8 cellular contexts compared by ENCODE assay signal in genomic region chr6:90610291-90610670, GRCh38. TPM values are rescaled to one million over a fixed set of nuclear protein-coding genes. Genes with fewer than 3 reads are reported as not detected.
A peak's percentile ranks its signal among the peaks of the same experiment; 100 is the strongest.
DNase-seq lines count a peak whose midpoint lies in the region; ATAC-seq and TF ChIP-seq lines count a peak whose summit lies in the region.

No MANE protein-coding gene starts in this region.

- BruUV-seq in Panc1 (replicated peaks; lab: Mats Ljungman, UMichigan), result no TSS peak

- H3K27ac ChIP-seq in Panc1 (ENCODE audit: low read length), result no peak overlapping the region
- no peak overlapping the region for H3K27ac ChIP-seq in endodermal cell (ENCODE audit: low read depth, low read length)
- H3K27ac ChIP-seq in neural cell (ENCODE audit: low read length), result no peak overlapping the region

- H3K9ac ChIP-seq in endodermal cell (ENCODE audit: extremely low read depth, low read length, poor library complexity, severe bottlenecking), result no peak overlapping the region
- peak overlapping the region; percentile 51 for H3K9ac ChIP-seq in neural cell (ENCODE audit: low read length)

- peaks cover 27% of the 10 kb centered on the region for H3K4me1 Mint-ChIP-seq in endodermal cell

- H3K9me3 Mint-ChIP-seq in endodermal cell, result no peaks in the 10 kb centered on the region

- H3K4me2 ChIP-seq in neural cell (ENCODE audit: low read length), result no peak overlapping the region

- no peak for TF ChIP-seq CTCF in GM13977 (IDR thresholded peaks at IDR 0.05; ENCODE audit: extremely low read depth, insufficient read depth, missing control alignments)
- no peak for TF ChIP-seq CTCF in Panc1 (IDR thresholded peaks at IDR 0.05)
- TF ChIP-seq CTCF in endodermal cell (conservative IDR thresholded peaks at IDR 0.05), result no peak
- no peak for TF ChIP-seq CTCF in neural cell (IDR thresholded peaks at IDR 0.05; ENCODE audit: poor library complexity, severe bottlenecking)

- H3K36me3 Mint-ChIP-seq in endodermal cell (ENCODE audit: low read depth), result no peaks in the 10 kb centered on the region

- POLR2A ChIA-PET in Panc1 (lab: Charles Lee), result no interaction called here

- in situ Hi-C loops in GM13977 (cut with MboI; ENCODE audit: low pct_unique_long_range_greater_than_20kb, low sequenced_read_pairs, unreplicated experiment) (no loop called here), Panc1 (cut with HindIII; ENCODE audit: low pct_unique_long_range_greater_than_20kb, low sequenced_read_pairs) (no loop called here), ACHN (cut with HindIII; ENCODE audit: low pct_ligation_motif_present, low pct_unique_long_range_greater_than_20kb, low sequenced_read_pairs) (no loop called here)

- peak overlapping the region; percentile 70 for H3K4me3 Mint-ChIP-seq in endodermal cell

- no peak for TF ChIP-seq EP300 in neural cell (conservative IDR thresholded peaks at IDR 0.05; ENCODE audit: poor library complexity, severe bottlenecking)

- CTCF ChIA-PET in Panc1 (lab: Charles Lee), result interaction anchor here (0.6 to 0.8 kb wide), 2 partner anchors 111 to 209 kb away, joined by 3 to 9 read pairs; no protein-coding TSS in a partner anchor

- 32 to 54% methylated on average over 11 to 19 of the region's 19 CpGs for WGBS in endodermal cell (ENCODE audit: insufficient coverage in 1 of 2, insufficient read length in 1 of 2), 2 experiments

- intact Hi-C loops in Panc1 (cut with micrococcal nuclease; ENCODE audit: unreplicated experiment), result loop anchor here (10.0 kb wide), 1 partner anchor 335 kb away; no protein-coding TSS in a partner anchor

- peaks cover 24% of the 10 kb centered on the region for H3K27me3 Mint-ChIP-seq in endodermal cell (ENCODE audit: insufficient read depth)

- peak overlapping the region; percentile 43 to 58 for H3K4me3 ChIP-seq in Panc1 (ENCODE audit: low read depth in 2 of 2, low read length in 2 of 2)
- peak overlapping the region; percentile 75 for H3K4me3 ChIP-seq in endodermal cell (ENCODE audit: low read length)
- H3K4me3 ChIP-seq in neural cell (ENCODE audit: low read length), result peak overlapping the region; percentile 65

- H3K9me2 ChIP-seq in neural cell (ENCODE audit: insufficient read depth, low read length), result no peaks in the 10 kb centered on the region

- H3K27ac Mint-ChIP-seq in endodermal cell, result no peak overlapping the region

- H3K9me3 ChIP-seq in Panc1 (ENCODE audit: control insufficient read depth, insufficient read depth, low read depth, low read length), result no peaks in the 10 kb centered on the region
- no peaks in the 10 kb centered on the region for H3K9me3 ChIP-seq in endodermal cell (ENCODE audit: control insufficient read depth, low read length)
- H3K9me3 ChIP-seq in neural cell (ENCODE audit: low read length), result no peaks in the 10 kb centered on the region

- H3K4me1 ChIP-seq in Panc1 (ENCODE audit: control insufficient read depth, insufficient read depth, low read length) (peaks cover 5% of the 10 kb centered on the region; the same call in 1 of the 2 replicates), endodermal cell (ENCODE audit: control insufficient read depth, insufficient read depth, low read length) (no peaks in the 10 kb centered on the region)

- H2AFZ ChIP-seq in neural cell (ENCODE audit: low read depth, low read length), result no peak overlapping the region

- DNase-seq in GM13977 (ENCODE audit: low spot score) (peak; percentile 39), Panc1 (ENCODE audit: low read depth, low spot score) (no peak), endodermal cell (peak; percentile 63), CD1c-positive myeloid dendritic cell (ENCODE audit: extremely low spot score) (no peak), GF-D8 (lab: John Stamatoyannopoulos, UW) (no peak), ACHN (no peak)

- no peaks in the 10 kb centered on the region for H4K20me1 ChIP-seq in neural cell (ENCODE audit: insufficient read depth)

- no peaks in the 10 kb centered on the region for H3K36me3 ChIP-seq in Panc1 (ENCODE audit: control insufficient read depth, insufficient read depth, low read length)
- H3K36me3 ChIP-seq in endodermal cell (ENCODE audit: control insufficient read depth, insufficient read depth, low read length), result no peaks in the 10 kb centered on the region
- no peaks in the 10 kb centered on the region for H3K36me3 ChIP-seq in neural cell (ENCODE audit: insufficient read depth, low read length)

- peak; percentile 48; the same call in 1 of the 2 replicates for ATAC-seq in Panc1
- ATAC-seq in GM21529 (IDR thresholded peaks at IDR 0.05; ENCODE audit: unreplicated experiment), result no peak

- H3K79me2 ChIP-seq in neural cell (replicated peaks; ENCODE audit: insufficient read depth, low read length), result no peaks in the 10 kb centered on the region

- no peak for TF ChIP-seq RAD21 in neural cell (conservative IDR thresholded peaks at IDR 0.05)

- H3K27me3 ChIP-seq in Panc1 (ENCODE audit: control insufficient read depth, insufficient read depth, low read length) (peaks cover 41% of the 10 kb centered on the region), endodermal cell (ENCODE audit: control insufficient read depth, insufficient read depth, low read length, poor library complexity, severe bottlenecking) (peaks cover 19% of the 10 kb centered on the region), neural cell (ENCODE audit: insufficient read depth, low read depth, low read length) (peaks cover 14% of the 10 kb centered on the region)

- H3F3A ChIP-seq in neural cell (ENCODE audit: insufficient read depth, low read length, poor library complexity, severe bottlenecking), result peaks cover 6% of the 10 kb centered on the region

TF ChIP-seq in neural cell, 6 proteins besides CTCF, POLR2A, EP300 and RAD21:
- TF ChIP-seq POLR2AphosphoS5 (IDR thresholded peaks at IDR 0.05) (no peak), EZH2 (IDR thresholded peaks at IDR 0.05; ENCODE audit: borderline replicate concordance, insufficient read depth, low read length, poor library complexity, severe bottlenecking) (no peak), SMC3 (conservative IDR thresholded peaks at IDR 0.05; ENCODE audit: poor library complexity) (no peak), TAF1 (IDR thresholded peaks at IDR 0.05; ENCODE audit: low read depth) (no peak)

RNA-seq across cellular contexts. Expression of gene MAP3K7, which starts 23.4 kb away (rescaled TPM):
- total RNA-seq in Panc1 (2021; ENCODE audit: unreplicated experiment), result 33.1 TPM
- 17.8 TPM for polyA plus RNA-seq in Panc1 (2012; ENCODE audit: insufficient read length)
- 10 to 100 TPM; 40.1 to 50.9 TPM for total RNA-seq in endodermal cell
- 45.6 TPM for polyA plus RNA-seq in endodermal cell (2013, experiment 1 of 2)
- polyA plus RNA-seq in endodermal cell (2013, experiment 2 of 2), result 43.8 TPM
- polyA plus RNA-seq in neural cell, result 66.1 and 71.6 TPM in 2 replicates
- polyA minus RNA-seq in neural cell, result 80.3 and 89.4 TPM in 2 replicates

Comparison
In these comparisons a context has a peak if more than half of its experiments do, and no peak if none do; other contexts are left out.
1. DNase-seq: peak in GM13977 (single experiment) and endodermal cell (single experiment); none in Panc1 (single experiment), CD1c-positive myeloid dendritic cell (single experiment), GF-D8 (single experiment) and ACHN (single experiment).
2. Peak in every context shown above with its lines, with median percentiles within 50 percentile points of each other: H3K4me3 ChIP-seq.